In genomic region chr1:160342520-160342919, GRCh38 we compare ENCODE assay signal across 9 cellular contexts. TPM values are rescaled to one million over a fixed set of nuclear protein-coding genes. Genes with fewer than 3 reads are reported as not detected.
A peak's percentile ranks its signal among the peaks of the same experiment; 100 is the strongest.
DNase-seq lines count a peak whose midpoint lies in the region; ATAC-seq and TF ChIP-seq lines count a peak whose summit lies in the region.
"Had no signal": no experiment of that assay in that cellular context is flagged by ENCODE, and none has a peak within 500 bp of the region (broad histone marks: within the 10 kb centered on the region; RNA-seq: fewer than 3 reads in every experiment).

No MANE protein-coding gene starts in this region.

- H3K4me1 ChIP-seq in stomach, result peaks cover 14 to 82% (median 31%) of the 10 kb centered on the region in 4 donors

- peak overlapping the region; percentile 87 for H3K4me3 ChIP-seq in iPS-18c (ENCODE audit: insufficient read depth, low read depth, low read length)
- H3K4me3 ChIP-seq in stomach, result peak overlapping the region; percentile 75 to 91 (median 85)

- H3K27me3 ChIP-seq in stomach, result no peaks in the 10 kb centered on the region

- no peak for TF ChIP-seq POLR2A in stomach (IDR thresholded peaks at IDR 0.05)

- TF ChIP-seq EP300 in stomach (IDR thresholded peaks at IDR 0.05), result no peak

- in situ Hi-C loops in ACHN (cut with HindIII; ENCODE audit: low pct_ligation_motif_present, low pct_unique_long_range_greater_than_20kb, low sequenced_read_pairs), result no loop called here

- intact Hi-C loops in stomach (cut with DNase I; ENCODE audit: low total_unique reads), result no loop called here

- peak; percentile 26 for DNase-seq in ACHN
- DNase-seq in amniotic epithelial cell (ENCODE audit: low read depth), result peak; percentile 13
- no peak for DNase-seq in stomach
- no peak for DNase-seq in NCI-H2171 treated with DMSO at 0.1 percent for 48 hours (lab: John Stamatoyannopoulos, UW)
- no peak for DNase-seq in UCSD-AML1 (lab: John Stamatoyannopoulos, UW; ENCODE audit: unreplicated experiment)

- H3K9me3 ChIP-seq in iPS-18c (ENCODE audit: control insufficient read depth, insufficient read depth, low read length) (no peaks in the 10 kb centered on the region), stomach (no peaks in the 10 kb centered on the region)

- H3K27ac ChIP-seq in stomach, result peak overlapping the region; percentile 82 to 94 (median 93)

- TF ChIP-seq CTCF in stomach (IDR thresholded peaks at IDR 0.05), result no peak

- WGBS in stomach, 5 donors, result 0 to 2% (median 1%) methylated on average over 7 of the region's 7 CpGs

- ATAC-seq in HG03139 (IDR thresholded peaks at IDR 0.05; ENCODE audit: unreplicated experiment) (peak; percentile 3), HG02642 (IDR thresholded peaks at IDR 0.05; ENCODE audit: poor library complexity, unreplicated experiment) (no peak)

- peaks cover 21 to 55% (median 50%) of the 10 kb centered on the region in 4 donors for H3K36me3 ChIP-seq in stomach

RNA-seq across cellular contexts. Expression of gene COPA, which starts 0.5 kb away (rescaled TPM):
- total RNA-seq in stomach, result 100 to 1,000 TPM in 4 of 5 donors, 10 to 100 TPM in 1; 64.8 to 243 (median 124) TPM
- polyA plus RNA-seq in stomach, result 10 to 100 TPM; 42.4 to 57.0 (median 49.2) TPM

RNA-seq across cellular contexts. Expression of gene NCSTN, which starts 0.7 kb away (rescaled TPM):
- 100 to 1,000 TPM in 1 of 5 donors, 10 to 100 TPM in 4; 18.2 to 123 (median 71.0) TPM for total RNA-seq in stomach
- 10 to 100 TPM; 14.5 to 37.0 (median 34.6) TPM for polyA plus RNA-seq in stomach

RNA-seq across cellular contexts. Expression of gene NHLH1, which starts 24.4 kb away (rescaled TPM):
- total RNA-seq in stomach, result not detected
- under 1 TPM in 1 of 3 donors, not detected in 2; 0.08 TPM for polyA plus RNA-seq in stomach

RNA-seq across cellular contexts. Expression of gene PEX19, which starts 57.6 kb away (rescaled TPM):
- 100 to 1,000 TPM in 1 of 5 donors, 10 to 100 TPM in 3, 1 to 10 TPM in 1; 9.3 to 117 (median 56.0) TPM for total RNA-seq in stomach
- polyA plus RNA-seq in stomach, result 10 to 100 TPM; 15.7 to 29.3 (median 25.4) TPM

RNA-seq across cellular contexts. Expression of gene VANGL2, which starts 57.8 kb away (rescaled TPM):
- 1 to 10 TPM in 4 of 5 donors, under 1 TPM in 1; 0.45 to 7.4 (median 4.4) TPM for total RNA-seq in stomach
- polyA plus RNA-seq in stomach, result 1 to 10 TPM in 2 of 3 donors, under 1 TPM in 1; 0.46 to 4.2 (median 1.5) TPM
- total RNA-seq: pulmonary artery endothelial cell had no signal

Comparison
In these comparisons a context has a peak if more than half of its experiments do, and no peak if none do; other contexts are left out.
1. DNase-seq: peak in ACHN (single experiment) and amniotic epithelial cell (single experiment); none in stomach (single experiment), NCI-H2171 treated with DMSO at 0.1 percent for 48 hours (single experiment) and UCSD-AML1 (single experiment).